ENCODE assay signal across 1 cellular context in genomic region chr16:89485701-89486246, GRCh38.
TF ChIP-seq lines count a peak whose summit lies in the region.

No MANE protein-coding gene starts in this region.

TF ChIP-seq in A549, 52 proteins besides CTCF, POLR2A, EP300 and RAD21 (continued from another document):
- no peak for TF ChIP-seq PBX3 (IDR thresholded peaks at IDR 0.05)
- TF ChIP-seq ELK1 (IDR thresholded peaks at IDR 0.05; ENCODE audit: low read depth, low read length) = no peak
- TF ChIP-seq ZC3H11A (IDR thresholded peaks at IDR 0.05) = no peak
- no peak for TF ChIP-seq USF2 (IDR thresholded peaks at IDR 0.05)
- no peak for TF ChIP-seq FOXS1 (CRISPR knock-in tag; IDR thresholded peaks at IDR 0.05)
- TF ChIP-seq CHD2 (IDR thresholded peaks at IDR 0.05; ENCODE audit: low read length, partially characterized antibody) = no peak
- no peak for TF ChIP-seq EHF (CRISPR knock-in tag; IDR thresholded peaks at IDR 0.05)
- no peak for TF ChIP-seq BHLHE40 (IDR thresholded peaks at IDR 0.05; ENCODE audit: low read depth, low read length)
- no peak for TF ChIP-seq JUNB (IDR thresholded peaks at IDR 0.05)
- no peak for TF ChIP-seq HOXB13 (CRISPR knock-in tag; IDR thresholded peaks at IDR 0.05; ENCODE audit: low read depth)
- no peak for TF ChIP-seq ZNF302 (CRISPR knock-in tag; IDR thresholded peaks at IDR 0.05)
- no peak for TF ChIP-seq MAX (IDR thresholded peaks at IDR 0.05)
